Comparison of ENCODE assay signal across 18 cellular contexts in the genomic region with DNA sequence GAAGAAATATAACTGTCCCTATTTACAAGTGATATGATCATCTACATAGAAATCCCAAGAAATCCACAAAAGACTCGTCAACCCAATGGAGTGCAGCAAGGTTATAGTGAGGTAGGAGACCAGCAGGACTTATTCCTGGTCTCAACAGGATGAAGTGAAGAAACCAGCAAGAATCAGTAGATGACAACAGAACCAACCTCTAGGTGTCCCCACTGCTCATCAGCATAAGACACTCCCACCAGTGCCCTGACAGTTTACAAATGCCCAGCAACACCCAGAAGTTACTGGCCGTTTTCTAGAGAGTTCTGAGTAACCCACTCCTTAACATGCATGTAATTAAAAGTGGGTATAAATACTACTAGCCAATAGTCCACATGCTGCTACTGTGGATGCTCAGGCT.
DNase-seq lines count a peak whose midpoint lies in the region; ATAC-seq and TF ChIP-seq lines count a peak whose summit lies in the region.
"Had no signal": no experiment of that assay in that cellular context is flagged by ENCODE, and none has a peak within 500 bp of the region (broad histone marks: within the 10 kb centered on the region; RNA-seq: fewer than 3 reads in every experiment).

No MANE protein-coding gene starts in this region.

- in situ Hi-C loops in ACHN (cut with HindIII; ENCODE audit: low pct_ligation_motif_present, low pct_unique_long_range_greater_than_20kb, low sequenced_read_pairs) = no loop called here

- peaks cover 24% of the 10 kb centered on the region for H3K9me3 ChIP-seq in endodermal cell (ENCODE audit: control insufficient read depth, low read length)
- H3K9me3 ChIP-seq: SJCRH30 had no signal

- H3K4me1 ChIP-seq in GM23338 (ENCODE audit: insufficient read depth) (no peaks in the 10 kb centered on the region), endodermal cell (ENCODE audit: control insufficient read depth, insufficient read depth, low read length) (no peaks in the 10 kb centered on the region)
- H3K4me1 ChIP-seq: sigmoid colon, SJCRH30 had no signal

- H3K27ac Mint-ChIP-seq in GM23338 = no peak overlapping the region
- no peak overlapping the region for H3K27ac Mint-ChIP-seq in endodermal cell

- no peak overlapping the region for H2AFZ ChIP-seq in GM23338

- H3K9me3 Mint-ChIP-seq in GM23338 (peaks cover 6% of the 10 kb centered on the region; the same call in 2 of the 3 replicates), endodermal cell (peaks cover 26% of the 10 kb centered on the region)

- H3K4me3 Mint-ChIP-seq in GM23338 = no peak overlapping the region
- H3K4me3 Mint-ChIP-seq in endodermal cell = no peak overlapping the region

- H3F3A ChIP-seq in GM23338 (replicated peaks; ENCODE audit: low read depth) = no peaks in the 10 kb centered on the region

- H3K4me1 Mint-ChIP-seq in GM23338 (no peaks in the 10 kb centered on the region), endodermal cell (no peaks in the 10 kb centered on the region)

- H3K4me3 ChIP-seq in GM23338 (no peak overlapping the region), endodermal cell (ENCODE audit: low read length) (no peak overlapping the region)
- H3K4me3 ChIP-seq: sigmoid colon, SJCRH30 had no signal

- ATAC-seq in GM23338 (no peak), HG03045 (IDR thresholded peaks at IDR 0.05; ENCODE audit: unreplicated experiment) (no peak)
- ATAC-seq: left colon had no signal

- DNase-seq in ACHN = peak; percentile 35
- no peak for DNase-seq in GM23338 (ENCODE audit: low spot score)
- DNase-seq in OCI-M1 (lab: John Stamatoyannopoulos, UW) = peak; percentile 15
- no peak for DNase-seq in endodermal cell
- DNase-seq in Ammon's horn (ENCODE audit: low spot score) = no peak
- no peak for DNase-seq in stimulated activated CD4-positive, alpha-beta T cell treated with anti-CD3 and anti-CD28 coated beads, Interleukin-4, amount 100 ng/mL, for 4 hours
- no peak for DNase-seq in LoVo (ENCODE audit: low spot score)
- DNase-seq: activated CD4-positive, alpha-beta T cell treated with anti-CD3 and anti-CD28 coated beads, Interleukin-2, amount 50 U/mL, for 1 hour; activated naive CD4-positive, alpha-beta T cell treated with anti-CD3 and anti-CD28 coated beads, Interleukin-2, amount 50 U/mL, for 16 hours; activated T-cell treated with anti-CD3 and anti-CD28 coated beads for 4 hours; HCEC 1CT; hypothalamus; left colon; NCI-H1048; NCI-H2171; sigmoid colon had no signal

- no peak overlapping the region for H3K27ac ChIP-seq in GM23338 (ENCODE audit: low read depth)
- no peak overlapping the region for H3K27ac ChIP-seq in endodermal cell (ENCODE audit: low read depth, low read length)
- H3K27ac ChIP-seq: sigmoid colon, SJCRH30 had no signal

- no peaks in the 10 kb centered on the region for H4K20me1 ChIP-seq in GM23338 (replicated peaks; ENCODE audit: insufficient read depth)

- H3K36me3 ChIP-seq in GM23338 (ENCODE audit: insufficient read depth) = no peaks in the 10 kb centered on the region
- H3K36me3 ChIP-seq in endodermal cell (ENCODE audit: control insufficient read depth, insufficient read depth, low read length) = no peaks in the 10 kb centered on the region
- H3K36me3 ChIP-seq: sigmoid colon, SJCRH30 had no signal

- H3K27me3 Mint-ChIP-seq in GM23338 (ENCODE audit: insufficient read depth, low read depth, poor library complexity) = no peaks in the 10 kb centered on the region
- no peaks in the 10 kb centered on the region for H3K27me3 Mint-ChIP-seq in endodermal cell (ENCODE audit: insufficient read depth)

- no peaks in the 10 kb centered on the region for H3K27me3 ChIP-seq in GM23338 (ENCODE audit: insufficient read depth)
- no peaks in the 10 kb centered on the region for H3K27me3 ChIP-seq in endodermal cell (ENCODE audit: control insufficient read depth, insufficient read depth, low read length, poor library complexity, severe bottlenecking)
- H3K27me3 ChIP-seq: sigmoid colon, SJCRH30 had no signal

- H3K36me3 Mint-ChIP-seq in GM23338 (ENCODE audit: low read depth) (no peaks in the 10 kb centered on the region), endodermal cell (ENCODE audit: low read depth) (peaks cover 1% of the 10 kb centered on the region)

- WGBS in endodermal cell (ENCODE audit: insufficient coverage in 1 of 2, insufficient read length in 1 of 2), 2 experiments = 86% methylated on average over 2 of the region's 2 CpGs; no CpG with 5 or more reads in 1 of the 2 experiments

- no peak overlapping the region for H3K4me2 ChIP-seq in GM23338

- TF ChIP-seq CTCF in GM23338 (conservative IDR thresholded peaks at IDR 0.05; ENCODE audit: low read depth in 2 of 2) (no peak; a peak in 1 of 4 replicates), endodermal cell (conservative IDR thresholded peaks at IDR 0.05) (peak; percentile 19)

- H3K9ac ChIP-seq in endodermal cell (ENCODE audit: extremely low read depth, low read length, poor library complexity, severe bottlenecking) = no peak overlapping the region

- no peaks in the 10 kb centered on the region for H3K79me2 ChIP-seq in GM23338 (replicated peaks; ENCODE audit: insufficient read depth)

- H3K9me2 ChIP-seq in GM23338 (ENCODE audit: insufficient read depth) = no peaks in the 10 kb centered on the region

TF ChIP-seq in GM23338, 12 proteins besides CTCF, POLR2A, EP300 and RAD21:
- no peak for TF ChIP-seq ZNF331 (CRISPR knock-in tag; IDR thresholded peaks at IDR 0.05; ENCODE audit: low read depth)
- TF ChIP-seq, protein P1, sequence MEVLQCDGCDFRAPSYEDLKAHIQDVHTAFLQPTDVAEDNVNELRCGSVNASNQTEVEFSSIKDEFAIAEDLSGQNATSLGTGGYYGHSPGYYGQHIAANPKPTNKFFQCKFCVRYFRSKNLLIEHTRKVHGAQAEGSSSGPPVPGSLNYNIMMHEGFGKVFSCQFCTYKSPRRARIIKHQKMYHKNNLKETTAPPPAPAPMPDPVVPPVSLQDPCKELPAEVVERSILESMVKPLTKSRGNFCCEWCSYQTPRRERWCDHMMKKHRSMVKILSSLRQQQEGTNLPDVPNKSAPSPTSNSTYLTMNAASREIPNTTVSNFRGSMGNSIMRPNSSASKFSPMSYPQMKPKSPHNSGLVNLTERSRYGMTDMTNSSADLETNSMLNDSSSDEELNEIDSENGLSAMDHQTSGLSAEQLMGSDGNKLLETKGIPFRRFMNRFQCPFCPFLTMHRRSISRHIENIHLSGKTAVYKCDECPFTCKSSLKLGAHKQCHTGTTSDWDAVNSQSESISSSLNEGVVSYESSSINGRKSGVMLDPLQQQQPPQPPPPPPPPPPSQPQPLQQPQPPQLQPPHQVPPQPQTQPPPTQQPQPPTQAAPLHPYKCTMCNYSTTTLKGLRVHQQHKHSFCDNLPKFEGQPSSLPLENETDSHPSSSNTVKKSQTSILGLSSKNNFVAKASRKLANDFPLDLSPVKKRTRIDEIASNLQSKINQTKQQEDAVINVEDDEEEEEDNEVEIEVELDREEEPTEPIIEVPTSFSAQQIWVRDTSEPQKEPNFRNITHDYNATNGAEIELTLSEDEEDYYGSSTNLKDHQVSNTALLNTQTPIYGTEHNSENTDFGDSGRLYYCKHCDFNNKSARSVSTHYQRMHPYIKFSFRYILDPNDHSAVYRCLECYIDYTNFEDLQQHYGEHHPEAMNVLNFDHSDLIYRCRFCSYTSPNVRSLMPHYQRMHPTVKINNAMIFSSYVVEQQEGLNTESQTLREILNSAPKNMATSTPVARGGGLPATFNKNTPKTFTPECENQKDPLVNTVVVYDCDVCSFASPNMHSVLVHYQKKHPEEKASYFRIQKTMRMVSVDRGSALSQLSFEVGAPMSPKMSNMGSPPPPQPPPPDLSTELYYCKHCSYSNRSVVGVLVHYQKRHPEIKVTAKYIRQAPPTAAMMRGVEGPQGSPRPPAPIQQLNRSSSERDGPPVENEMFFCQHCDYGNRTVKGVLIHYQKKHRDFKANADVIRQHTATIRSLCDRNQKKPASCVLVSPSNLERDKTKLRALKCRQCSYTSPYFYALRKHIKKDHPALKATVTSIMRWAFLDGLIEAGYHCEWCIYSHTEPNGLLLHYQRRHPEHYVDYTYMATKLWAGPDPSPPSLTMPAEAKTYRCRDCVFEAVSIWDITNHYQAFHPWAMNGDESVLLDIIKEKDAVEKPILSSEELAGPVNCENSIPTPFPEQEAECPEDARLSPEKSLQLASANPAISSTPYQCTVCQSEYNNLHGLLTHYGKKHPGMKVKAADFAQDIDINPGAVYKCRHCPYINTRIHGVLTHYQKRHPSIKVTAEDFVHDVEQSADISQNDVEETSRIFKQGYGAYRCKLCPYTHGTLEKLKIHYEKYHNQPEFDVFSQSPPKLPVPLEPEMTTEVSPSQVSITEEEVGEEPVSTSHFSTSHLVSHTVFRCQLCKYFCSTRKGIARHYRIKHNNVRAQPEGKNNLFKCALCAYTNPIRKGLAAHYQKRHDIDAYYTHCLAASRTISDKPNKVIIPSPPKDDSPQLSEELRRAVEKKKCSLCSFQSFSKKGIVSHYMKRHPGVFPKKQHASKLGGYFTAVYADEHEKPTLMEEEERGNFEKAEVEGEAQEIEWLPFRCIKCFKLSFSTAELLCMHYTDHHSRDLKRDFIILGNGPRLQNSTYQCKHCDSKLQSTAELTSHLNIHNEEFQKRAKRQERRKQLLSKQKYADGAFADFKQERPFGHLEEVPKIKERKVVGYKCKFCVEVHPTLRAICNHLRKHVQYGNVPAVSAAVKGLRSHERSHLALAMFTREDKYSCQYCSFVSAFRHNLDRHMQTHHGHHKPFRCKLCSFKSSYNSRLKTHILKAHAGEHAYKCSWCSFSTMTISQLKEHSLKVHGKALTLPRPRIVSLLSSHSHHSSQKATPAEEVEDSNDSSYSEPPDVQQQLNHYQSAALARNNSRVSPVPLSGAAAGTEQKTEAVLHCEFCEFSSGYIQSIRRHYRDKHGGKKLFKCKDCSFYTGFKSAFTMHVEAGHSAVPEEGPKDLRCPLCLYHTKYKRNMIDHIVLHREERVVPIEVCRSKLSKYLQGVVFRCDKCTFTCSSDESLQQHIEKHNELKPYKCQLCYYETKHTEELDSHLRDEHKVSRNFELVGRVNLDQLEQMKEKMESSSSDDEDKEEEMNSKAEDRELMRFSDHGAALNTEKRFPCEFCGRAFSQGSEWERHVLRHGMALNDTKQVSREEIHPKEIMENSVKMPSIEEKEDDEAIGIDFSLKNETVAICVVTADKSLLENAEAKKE (CRISPR knock-in tag; IDR thresholded peaks at IDR 0.05) = 0 out of 2 replicates have a peak, but pooled peaks have one; percentile 28
- TF ChIP-seq EZH2 (IDR thresholded peaks at IDR 0.05; ENCODE audit: low read depth, unreplicated experiment) = no peak
- no peak for TF ChIP-seq JUNB (IDR thresholded peaks at IDR 0.05; ENCODE audit: unreplicated experiment)
- TF ChIP-seq, protein P2, sequence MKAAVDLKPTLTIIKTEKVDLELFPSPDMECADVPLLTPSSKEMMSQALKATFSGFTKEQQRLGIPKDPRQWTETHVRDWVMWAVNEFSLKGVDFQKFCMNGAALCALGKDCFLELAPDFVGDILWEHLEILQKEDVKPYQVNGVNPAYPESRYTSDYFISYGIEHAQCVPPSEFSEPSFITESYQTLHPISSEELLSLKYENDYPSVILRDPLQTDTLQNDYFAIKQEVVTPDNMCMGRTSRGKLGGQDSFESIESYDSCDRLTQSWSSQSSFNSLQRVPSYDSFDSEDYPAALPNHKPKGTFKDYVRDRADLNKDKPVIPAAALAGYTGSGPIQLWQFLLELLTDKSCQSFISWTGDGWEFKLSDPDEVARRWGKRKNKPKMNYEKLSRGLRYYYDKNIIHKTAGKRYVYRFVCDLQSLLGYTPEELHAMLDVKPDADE (IDR thresholded peaks at IDR 0.05) = no peak
- no peak for TF ChIP-seq EZH2phosphoT487 (IDR thresholded peaks at IDR 0.05; ENCODE audit: unreplicated experiment)

Comparison
In these comparisons a context has a peak if more than half of its experiments do, and no peak if none do; other contexts are left out.
1. DNase-seq: peak in ACHN (single experiment) and OCI-M1 (single experiment); none in GM23338 (single experiment), endodermal cell (single experiment), Ammon's horn (single experiment), stimulated activated CD4-positive, alpha-beta T cell treated with anti-CD3 and anti-CD28 coated beads, Interleukin-4, amount 100 ng/mL, for 4 hours (0 of 2) and LoVo (single experiment).